ENCODE assay signal across 1 cellular context in genomic region chr20:55239269-55239668, GRCh38.
TF ChIP-seq lines count a peak whose summit lies in the region.

No MANE protein-coding gene starts in this region.

TF ChIP-seq in liver, 16 proteins besides CTCF, POLR2A, EP300 and RAD21 (continued from another document):
- TF ChIP-seq REST (IDR thresholded peaks at IDR 0.05) (no peak), HNF4G (IDR thresholded peaks at IDR 0.05) (no peak), ZBTB33 (IDR thresholded peaks at IDR 0.05) (no peak), SP1 (IDR thresholded peaks at IDR 0.05) (peak; percentile 14), ATF3 (IDR thresholded peaks at IDR 0.05) (no peak)
